8 cellular contexts compared by ENCODE assay signal in genomic region chr15:44729394-44729913, GRCh38. TPM values are rescaled to one million over a fixed set of nuclear protein-coding genes. Genes with fewer than 3 reads are reported as not detected.
DNase-seq lines count a peak whose midpoint lies in the region; ATAC-seq, FAIRE-seq and TF ChIP-seq lines count a peak whose summit lies in the region.

No MANE protein-coding gene starts in this region.

- H3K4me3 ChIP-seq in ACC112 (ENCODE audit: low read depth, low read length) (peak overlapping the region; percentile 83), OCI-LY3 (ENCODE audit: low read length) (peak overlapping the region; percentile 86), cardiac fibroblast (replicated peaks in 1 of 2; ENCODE audit: low read depth in 2 of 2, low read length in 2 of 2) (peak overlapping the region; percentile 82 to 93), HepG2 (replicated peaks in 1 of 3; ENCODE audit: insufficient read depth in 1 of 3, low read depth in 2 of 3, low read length in 3 of 3) (peak overlapping the region; percentile 68 to 98 (median 85)), stomach smooth muscle (ENCODE audit: low read length in 2 of 2) (peak overlapping the region; percentile 77 to 99)

- no peak for TF ChIP-seq RAD21 in HepG2 (CRISPR knock-in tag; IDR thresholded peaks at IDR 0.05)

- FAIRE-seq in HepG2 (lab: Jason Lieb, UNC): no peak

- DNase-seq in cardiac fibroblast (ENCODE audit: low read depth in 2 of 2) (peak; percentile 27 to 43), HepG2 (ENCODE audit: low spot score) (no peak), HuH-7.5 (ENCODE audit: low spot score) (no peak)
- DNase-seq in effector CD8-positive, alpha-beta T cell (lab: John Stamatoyannopoulos, UW): no peak

- H3K9me3 ChIP-seq in OCI-LY3 (ENCODE audit: insufficient read depth, low read length): no peaks in the 10 kb centered on the region
- H3K9me3 ChIP-seq in HepG2 (ENCODE audit: low read length): no peaks in the 10 kb centered on the region
- H3K9me3 ChIP-seq in stomach smooth muscle (ENCODE audit: control insufficient read depth in 2 of 2, low read length in 2 of 2): no peaks in the 10 kb centered on the region

- CTCF ChIA-PET in HepG2 (lab: Yijun Ruan, JAX; ENCODE audit: low intra/inter-chr PET ratio, low total read pairs): no interaction called here

- H3K27me3 ChIP-seq in ACC112 (ENCODE audit: insufficient read depth, low read length) (no peaks in the 10 kb centered on the region), OCI-LY3 (ENCODE audit: low read depth, low read length) (no peaks in the 10 kb centered on the region), HepG2 (ENCODE audit: control insufficient read depth in 1 of 2, insufficient read depth in 2 of 2, low read length in 2 of 2) (no peaks in the 10 kb centered on the region), stomach smooth muscle (ENCODE audit: control insufficient read depth in 1 of 2, insufficient read depth in 2 of 2, low read length in 2 of 2) (no peaks in the 10 kb centered on the region)

- TF ChIP-seq CTCF in OCI-LY3 (IDR thresholded peaks at IDR 0.05; ENCODE audit: low read depth, low read length): no peak
- no peak for TF ChIP-seq CTCF in cardiac fibroblast (IDR thresholded peaks at IDR 0.05; ENCODE audit: low read depth, low read length)
- TF ChIP-seq CTCF in HepG2 (CRISPR knock-in tag; IDR thresholded peaks at IDR 0.05): no peak

- in situ Hi-C loops in HepG2 (cut with HindIII; ENCODE audit: extremely low pct_ligation_motif_present, low pct_unique_long_range_greater_than_20kb): no loop called here

- no peaks in the 10 kb centered on the region for H4K20me1 ChIP-seq in OCI-LY3 (ENCODE audit: insufficient read depth, low read length)
- no peaks in the 10 kb centered on the region for H4K20me1 ChIP-seq in HepG2 (ENCODE audit: insufficient read depth, low read length)

- H3K79me2 ChIP-seq in ACC112 (ENCODE audit: control insufficient read depth, insufficient read depth, low read length, unreplicated experiment): peaks cover 29% of the 10 kb centered on the region
- peaks cover 52% of the 10 kb centered on the region for H3K79me2 ChIP-seq in OCI-LY3 (ENCODE audit: low read length)
- H3K79me2 ChIP-seq in HepG2 (ENCODE audit: insufficient read depth, low read length): no peaks in the 10 kb centered on the region

- no peak for TF ChIP-seq POLR2A in HepG2 (IDR thresholded peaks at IDR 0.05; ENCODE audit: insufficient read depth in 1 of 2, low read depth in 2 of 2, low read length in 2 of 2)

- peak overlapping the region; percentile 96 for H3K9ac ChIP-seq in OCI-LY3 (ENCODE audit: low read length)
- H3K9ac ChIP-seq in HepG2 (ENCODE audit: insufficient read depth, low read depth, low read length): peak overlapping the region; percentile 82
- peak overlapping the region; percentile 87 to 98 for H3K9ac ChIP-seq in stomach smooth muscle (ENCODE audit: low read length in 2 of 2)

- H3K4me1 ChIP-seq in ACC112 (ENCODE audit: control insufficient read depth, insufficient read depth, low read length, unreplicated experiment) (peaks cover 35% of the 10 kb centered on the region), OCI-LY3 (ENCODE audit: low read length) (peaks cover 54% of the 10 kb centered on the region), HepG2 (ENCODE audit: insufficient read depth, low read length) (peaks cover 41% of the 10 kb centered on the region), stomach smooth muscle (ENCODE audit: control insufficient read depth, insufficient read depth, low read length) (peaks cover 12% of the 10 kb centered on the region)

- BruUV-seq in HepG2 (replicated peaks; lab: Mats Ljungman, UMichigan): TSS peak; percentile 76

- H2AFZ ChIP-seq in ACC112 (ENCODE audit: low read length, unreplicated experiment) (peak overlapping the region; percentile 19), OCI-LY3 (ENCODE audit: low read depth, low read length) (no peak overlapping the region), HepG2 (ENCODE audit: low read length) (peak overlapping the region; percentile 45)

- H3K27ac ChIP-seq in ACC112 (ENCODE audit: low read depth, low read length) (peak overlapping the region; percentile 88), OCI-LY3 (ENCODE audit: low read length) (peak overlapping the region; percentile 92), HepG2 (ENCODE audit: extremely low read length, insufficient read depth, low read length) (peak overlapping the region; percentile 82), stomach smooth muscle (ENCODE audit: low read length) (peak overlapping the region; percentile 98)

- H3K4me2 ChIP-seq in OCI-LY3 (ENCODE audit: low read length): peak overlapping the region; percentile 77
- peak overlapping the region; percentile 87 for H3K4me2 ChIP-seq in HepG2 (ENCODE audit: low read depth, low read length)

- intact Hi-C loops in HepG2 (cut with micrococcal nuclease; ENCODE audit: unreplicated experiment): loop anchor here (2.0 to 5.0 kb wide), 3 partner anchors 19 to 183 kb away; partner anchors contain the start of genes B2M, PATL2 and SPG11

- H3K36me3 ChIP-seq in ACC112 (ENCODE audit: insufficient read depth, low read length) (peaks cover 11% of the 10 kb centered on the region), OCI-LY3 (replicated peaks; ENCODE audit: low read depth, low read length) (peaks cover 14% of the 10 kb centered on the region), HepG2 (replicated peaks in 1 of 2; ENCODE audit: control insufficient read depth in 1 of 2, insufficient read depth in 2 of 2, low read length in 2 of 2) (no peaks in the 10 kb centered on the region), stomach smooth muscle (ENCODE audit: control insufficient read depth in 2 of 2, insufficient read depth in 2 of 2, low read length in 2 of 2) (peaks cover 7 to 9% of the 10 kb centered on the region in 2 donors)

- ATAC-seq in GM19324 (IDR thresholded peaks at IDR 0.05; ENCODE audit: low FRiP score, unreplicated experiment) (peak; percentile 14), HepG2 (peak; percentile 30)

- 6% methylated on average over 20 of the region's 20 CpGs for WGBS in HepG2 (ENCODE audit: low lambda C conversion rate)

- no peak for TF ChIP-seq EP300 in HepG2 (IDR thresholded peaks at IDR 0.05; ENCODE audit: low read depth in 2 of 2, low read length in 2 of 2)
- no peak for TF ChIP-seq EP300 in HepG2 (CRISPR knock-in tag; IDR thresholded peaks at IDR 0.05; ENCODE audit: borderline replicate concordance)

- POLR2A ChIA-PET in HepG2 (lab: Yijun Ruan, JAX): interaction anchor here (0.6 to 3.8 kb wide), 13 partner anchors 9 to 184 kb away, joined by 3 to 157 read pairs (median 7); partner anchors contain the start of genes B2M, PATL2 and SPG11

RNA-seq across cellular contexts. Expression of gene TRIM69, which starts 6.9 kb away (rescaled TPM):
- total RNA-seq in HepG2 (2016; rRNA removed; fragmentation: Illumina TruSeq; extraction: Trizol): 2.6 and 4.0 TPM in 2 replicates
- 2.6 and 3.3 TPM in 2 replicates for total RNA-seq in HepG2 (2016; cell fraction: cytosol; rRNA removed; fragmentation: Illumina TruSeq; extraction: Trizol; ENCODE audit: low read depth)
- total RNA-seq in HepG2 (2016; cell fraction: insoluble cytoplasmic fraction; rRNA removed; fragmentation: Illumina TruSeq; extraction: Trizol): 2.7 and 3.4 TPM in 2 replicates
- total RNA-seq in HepG2 (2016; cell fraction: membrane; rRNA removed; fragmentation: Illumina TruSeq; extraction: Trizol): 5.1 and 6.1 TPM in 2 replicates
- total RNA-seq in HepG2 (2016; cell fraction: nucleus; rRNA removed; fragmentation: Illumina TruSeq; extraction: Trizol): 2.0 TPM in 2 replicates
- 2.7 and 3.2 TPM in 2 replicates for polyA plus RNA-seq in HepG2 (2011; rRNA removed)
- polyA plus RNA-seq in HepG2 (2011; cell fraction: cytosol; rRNA removed): 2.1 and 2.9 TPM in 2 replicates
- polyA plus RNA-seq in HepG2 (2011; cell fraction: nucleus; rRNA removed): 0.88 and 1.4 TPM in 2 replicates
- 2.3 and 2.6 TPM in 2 replicates for polyA plus RNA-seq in HepG2 (2012)
- 2.8 and 4.0 TPM in 2 replicates for polyA plus RNA-seq in HepG2 (2016; cell fraction: cytosol; fragmentation: Illumina TruSeq; extraction: Trizol; ENCODE audit: low read depth)
- polyA plus RNA-seq in HepG2 (2016; cell fraction: insoluble cytoplasmic fraction; fragmentation: Illumina TruSeq; extraction: Trizol; ENCODE audit: low read depth): 5.4 and 8.8 TPM in 2 replicates
- 5.4 and 6.5 TPM in 2 replicates for polyA plus RNA-seq in HepG2 (2016; cell fraction: membrane; fragmentation: Illumina TruSeq; extraction: Trizol; ENCODE audit: low read depth)
- 2.5 and 2.8 TPM in 2 replicates for polyA plus RNA-seq in HepG2 (2016; cell fraction: nucleus; fragmentation: Illumina TruSeq; extraction: Trizol; ENCODE audit: insufficient read depth, low read depth)
- polyA minus RNA-seq in HepG2 (2011; rRNA and poly(A)+ RNA removed; ENCODE audit: low replicate concordance): 3.3 and 13.1 TPM in 2 replicates
- polyA minus RNA-seq in HepG2 (2011; cell fraction: cytosol; rRNA and poly(A)+ RNA removed): 2.7 and 3.2 TPM in 2 replicates
- 1.7 and 2.2 TPM in 2 replicates for polyA minus RNA-seq in HepG2 (2011; cell fraction: nucleus; rRNA and poly(A)+ RNA removed)

RNA-seq across cellular contexts. Expression of gene B2M, which starts 18.1 kb away (rescaled TPM):
- total RNA-seq in HepG2 (2016; rRNA removed; fragmentation: Illumina TruSeq; extraction: Trizol): 530 and 784 TPM in 2 replicates
- 119 and 125 TPM in 2 replicates for total RNA-seq in HepG2 (2016; cell fraction: cytosol; rRNA removed; fragmentation: Illumina TruSeq; extraction: Trizol; ENCODE audit: low read depth)
- 505 and 836 TPM in 2 replicates for total RNA-seq in HepG2 (2016; cell fraction: insoluble cytoplasmic fraction; rRNA removed; fragmentation: Illumina TruSeq; extraction: Trizol)
- total RNA-seq in HepG2 (2016; cell fraction: membrane; rRNA removed; fragmentation: Illumina TruSeq; extraction: Trizol): 137 and 145 TPM in 2 replicates
- 527 and 591 TPM in 2 replicates for total RNA-seq in HepG2 (2016; cell fraction: nucleus; rRNA removed; fragmentation: Illumina TruSeq; extraction: Trizol)
- 754 and 857 TPM in 2 replicates for polyA plus RNA-seq in HepG2 (2011; rRNA removed)
- polyA plus RNA-seq in HepG2 (2011; cell fraction: cytosol; rRNA removed): 1,404 and 3,087 TPM in 2 replicates
- polyA plus RNA-seq in HepG2 (2011; cell fraction: nucleus; rRNA removed): 194 and 300 TPM in 2 replicates
- polyA plus RNA-seq in HepG2 (2012): 589 and 873 TPM in 2 replicates
- 135 and 139 TPM in 2 replicates for polyA plus RNA-seq in HepG2 (2016; cell fraction: cytosol; fragmentation: Illumina TruSeq; extraction: Trizol; ENCODE audit: low read depth)
- polyA plus RNA-seq in HepG2 (2016; cell fraction: insoluble cytoplasmic fraction; fragmentation: Illumina TruSeq; extraction: Trizol; ENCODE audit: low read depth): 442 and 475 TPM in 2 replicates
- polyA plus RNA-seq in HepG2 (2016; cell fraction: membrane; fragmentation: Illumina TruSeq; extraction: Trizol; ENCODE audit: low read depth): 123 and 125 TPM in 2 replicates
- polyA plus RNA-seq in HepG2 (2016; cell fraction: nucleus; fragmentation: Illumina TruSeq; extraction: Trizol; ENCODE audit: insufficient read depth, low read depth): 916 and 917 TPM in 2 replicates
- 191 and 793 TPM in 2 replicates for polyA minus RNA-seq in HepG2 (2011; rRNA and poly(A)+ RNA removed; ENCODE audit: low replicate concordance)
- 308 and 333 TPM in 2 replicates for polyA minus RNA-seq in HepG2 (2011; cell fraction: cytosol; rRNA and poly(A)+ RNA removed)
- 168 and 193 TPM in 2 replicates for polyA minus RNA-seq in HepG2 (2011; cell fraction: nucleus; rRNA and poly(A)+ RNA removed)

RNA-seq across cellular contexts. Expression of gene PATL2, which starts 18.3 kb away (rescaled TPM):
- 0.15 TPM in 1 of 2 replicates, not detected in the other for total RNA-seq in HepG2 (2016; rRNA removed; fragmentation: Illumina TruSeq; extraction: Trizol)
- 0.30 TPM in 1 of 2 replicates, not detected in the other for total RNA-seq in HepG2 (2016; cell fraction: cytosol; rRNA removed; fragmentation: Illumina TruSeq; extraction: Trizol; ENCODE audit: low read depth)
- total RNA-seq in HepG2 (2016; cell fraction: insoluble cytoplasmic fraction; rRNA removed; fragmentation: Illumina TruSeq; extraction: Trizol): 0.11 and 0.30 TPM in 2 replicates
- total RNA-seq in HepG2 (2016; cell fraction: membrane; rRNA removed; fragmentation: Illumina TruSeq; extraction: Trizol): 0.14 TPM in 1 of 2 replicates, not detected in the other
- 0.71 TPM in 1 of 2 replicates, not detected in the other for total RNA-seq in HepG2 (2016; cell fraction: nucleus; rRNA removed; fragmentation: Illumina TruSeq; extraction: Trizol)
- polyA plus RNA-seq in HepG2 (2011; rRNA removed): 0.37 and 0.53 TPM in 2 replicates
- polyA plus RNA-seq in HepG2 (2011; cell fraction: cytosol; rRNA removed): 0.11 and 0.32 TPM in 2 replicates
- 2.6 TPM in 2 replicates for polyA plus RNA-seq in HepG2 (2011; cell fraction: nucleus; rRNA removed)
- polyA plus RNA-seq in HepG2 (2012): 0.44 and 0.49 TPM in 2 replicates
- 0.24 TPM in 1 of 2 replicates, not detected in the other for polyA plus RNA-seq in HepG2 (2016; cell fraction: cytosol; fragmentation: Illumina TruSeq; extraction: Trizol; ENCODE audit: low read depth)
- polyA plus RNA-seq in HepG2 (2016; cell fraction: insoluble cytoplasmic fraction; fragmentation: Illumina TruSeq; extraction: Trizol; ENCODE audit: low read depth): 0.27 TPM in 1 of 2 replicates, not detected in the other
- polyA plus RNA-seq in HepG2 (2016; cell fraction: membrane; fragmentation: Illumina TruSeq; extraction: Trizol; ENCODE audit: low read depth): 0.09 TPM in 1 of 2 replicates, not detected in the other
- polyA plus RNA-seq in HepG2 (2016; cell fraction: nucleus; fragmentation: Illumina TruSeq; extraction: Trizol; ENCODE audit: insufficient read depth, low read depth): 0.56 and 1.5 TPM in 2 replicates
- 1.1 TPM in 1 of 2 replicates, not detected in the other for polyA minus RNA-seq in HepG2 (2011; rRNA and poly(A)+ RNA removed; ENCODE audit: low replicate concordance)
- polyA minus RNA-seq in HepG2 (2011; cell fraction: cytosol; rRNA and poly(A)+ RNA removed): not detected in 2 replicates
- polyA minus RNA-seq in HepG2 (2011; cell fraction: nucleus; rRNA and poly(A)+ RNA removed): 0.39 and 1.5 TPM in 2 replicates

Comparison
In these comparisons a context has a peak if more than half of its experiments do, and no peak if none do; other contexts are left out.
1. DNase-seq: peak in cardiac fibroblast (2 of 2); none in HepG2 (single experiment), HuH-7.5 (single experiment) and effector CD8-positive, alpha-beta T cell (single experiment).
2. Peak in every context shown above with its lines, with median percentiles within 50 percentile points of each other: H3K27ac ChIP-seq, H3K4me3 ChIP-seq and H3K9ac ChIP-seq.